Comparison of ENCODE assay signal across 17 cellular contexts in genomic region chr3:86814918-86815655, GRCh38.
DNase-seq lines count a peak whose midpoint lies in the region; ATAC-seq and TF ChIP-seq lines count a peak whose summit lies in the region.
"Had no signal": no experiment of that assay in that cellular context is flagged by ENCODE, and none has a peak within 500 bp of the region (broad histone marks: within the 10 kb centered on the region; RNA-seq: fewer than 3 reads in every experiment).

No MANE protein-coding gene starts in this region.

- H3K23ac ChIP-seq in mesenchymal stem cell (ENCODE audit: low read length in 2 of 2), result no peak overlapping the region

- H3K9me3 ChIP-seq in HUES6 (ENCODE audit: control insufficient read depth, insufficient read depth, low read depth, low read length), result no peaks in the 10 kb centered on the region
- no peaks in the 10 kb centered on the region for H3K9me3 ChIP-seq in mesenchymal stem cell (ENCODE audit: control insufficient read depth, low read length)
- H3K9me3 ChIP-seq: A549, left lung, spleen, suprapubic skin had no signal

- intact Hi-C loops in posterior vena cava (cut with DNase I), result no loop called here
- intact Hi-C loops in Right ventricle myocardium superior (cut with DNase I), result no loop called here

- TF ChIP-seq CTCF in choroid plexus epithelial cell (conservative IDR thresholded peaks at IDR 0.05; ENCODE audit: low read depth, low read length), result no peak

- no peak overlapping the region for H2AFZ ChIP-seq in mesenchymal stem cell (ENCODE audit: low read depth, low read length)

- DNase-seq in AG08395 (ENCODE audit: low spot score) (peak; percentile 37), choroid plexus epithelial cell (ENCODE audit: low read depth) (peak; percentile 72), mesenchymal stem cell (no peak), posterior vena cava (ENCODE audit: low spot score) (no peak), Right ventricle myocardium superior (no peak)
- DNase-seq: activated CD8-positive, alpha-beta T cell treated with anti-CD3 and anti-CD28 coated beads for 36 hours; activated effector memory CD4-positive, alpha-beta T cell treated with Interleukin-2 at 50 U/mL for 16 hours; left lung; NCI-H146; nephron progenitor cell; SHP77 treated with DMSO at 0.1 percent for 48 hours; spleen had no signal

- no peak overlapping the region for H3K18ac ChIP-seq in mesenchymal stem cell (ENCODE audit: low read depth in 1 of 2, low read length in 2 of 2)

- H2BK5ac ChIP-seq in mesenchymal stem cell (ENCODE audit: low read depth, low read length, poor library complexity, severe bottlenecking), result no peak overlapping the region

- no peak overlapping the region for H2AK5ac ChIP-seq in mesenchymal stem cell (ENCODE audit: low read length, severe bottlenecking)

- WGBS in mesenchymal stem cell, result 78% methylated on average over 3 of the region's 4 CpGs

- H3K4ac ChIP-seq in mesenchymal stem cell (ENCODE audit: low read depth in 1 of 2, low read length in 2 of 2), result no peak overlapping the region

- H3K79me1 ChIP-seq in mesenchymal stem cell (replicated peaks; ENCODE audit: low read length, poor library complexity, severe bottlenecking), result no peaks in the 10 kb centered on the region

- no peak overlapping the region for H3K14ac ChIP-seq in mesenchymal stem cell (ENCODE audit: low read length in 2 of 2)

- H2BK120ac ChIP-seq in mesenchymal stem cell (ENCODE audit: low read depth, low read length), result no peak overlapping the region

- no peaks in the 10 kb centered on the region for H3K36me3 ChIP-seq in HUES6 (ENCODE audit: control insufficient read depth, insufficient read depth, low read length)
- H3K36me3 ChIP-seq in mesenchymal stem cell (ENCODE audit: control insufficient read depth in 1 of 2, insufficient read depth in 2 of 2, low read depth in 1 of 2, low read length in 2 of 2), result no peaks in the 10 kb centered on the region
- H3K36me3 ChIP-seq: left lung, spleen, suprapubic skin had no signal

- H3K27ac ChIP-seq in HUES6 (ENCODE audit: low read depth, low read length) (0 out of 2 replicates have a peak overlapping the region, but pooled peaks have one; percentile 7), mesenchymal stem cell (ENCODE audit: low read length, poor library complexity, severe bottlenecking) (peak overlapping the region; percentile 33)
- H3K27ac ChIP-seq: A549, left lung, spleen, suprapubic skin had no signal

- no peak overlapping the region for H2BK12ac ChIP-seq in mesenchymal stem cell (ENCODE audit: low read length in 2 of 2)

- H3K4me1 ChIP-seq in HUES6 (ENCODE audit: control insufficient read depth, insufficient read depth, low read length), result peaks cover 18% of the 10 kb centered on the region
- H3K4me1 ChIP-seq in mesenchymal stem cell (ENCODE audit: control insufficient read depth, insufficient read depth, low read depth, low read length), result no peaks in the 10 kb centered on the region
- H3K4me1 ChIP-seq: A549, left lung, spleen, suprapubic skin had no signal

- H3K27me3 ChIP-seq in HUES6 (ENCODE audit: control insufficient read depth, insufficient read depth, low read length), result no peaks in the 10 kb centered on the region
- H3K27me3 ChIP-seq in mesenchymal stem cell (ENCODE audit: control insufficient read depth in 1 of 2, insufficient read depth in 1 of 2, low read length in 2 of 2), result no peaks in the 10 kb centered on the region
- H3K27me3 ChIP-seq: left lung, spleen, suprapubic skin had no signal

- H3K4me3 ChIP-seq in HUES6 (ENCODE audit: low read depth, low read length), result peak overlapping the region; percentile 12; the same call in 1 of the 2 replicates
- no peak overlapping the region for H3K4me3 ChIP-seq in choroid plexus epithelial cell (ENCODE audit: low read depth, low read length)
- no peak overlapping the region for H3K4me3 ChIP-seq in mesenchymal stem cell (ENCODE audit: insufficient read depth in 1 of 2, low read depth in 1 of 2, low read length in 2 of 2)
- H3K4me3 ChIP-seq: A549, left lung, spleen, suprapubic skin had no signal

- no peak overlapping the region for H2BK15ac ChIP-seq in mesenchymal stem cell (ENCODE audit: low read depth, poor library complexity, severe bottlenecking)

- H4K91ac ChIP-seq in mesenchymal stem cell (ENCODE audit: low read length), result no peak overlapping the region

- no peak for ATAC-seq in GM21737 (IDR thresholded peaks at IDR 0.05; ENCODE audit: unreplicated experiment)
- no peak for ATAC-seq in Right ventricle myocardium superior (ENCODE audit: poor library complexity)
- no peak for ATAC-seq in GM18867 (IDR thresholded peaks at IDR 0.05; ENCODE audit: unreplicated experiment)
- ATAC-seq: A549; activated CD8-positive, alpha-beta T cell treated with anti-CD3 and anti-CD28 coated beads for 36 hours; left lung had no signal

- H3K9ac ChIP-seq in HUES6 (ENCODE audit: low read length) (no peak overlapping the region), mesenchymal stem cell (ENCODE audit: low read length) (no peak overlapping the region)

- H3K4me2 ChIP-seq in mesenchymal stem cell (ENCODE audit: low read length, poor library complexity, severe bottlenecking), result no peak overlapping the region
- H3K4me2 ChIP-seq: A549 had no signal

- no peak overlapping the region for H4K8ac ChIP-seq in mesenchymal stem cell (ENCODE audit: low read length)

Comparison
In these comparisons a context has a peak if more than half of its experiments do, and no peak if none do; other contexts are left out.
1. DNase-seq: peak in AG08395 (single experiment) and choroid plexus epithelial cell (single experiment); none in mesenchymal stem cell (single experiment), posterior vena cava (single experiment) and Right ventricle myocardium superior (single experiment).